Comparison of ENCODE assay signal across 19 cellular contexts in the genomic region with DNA sequence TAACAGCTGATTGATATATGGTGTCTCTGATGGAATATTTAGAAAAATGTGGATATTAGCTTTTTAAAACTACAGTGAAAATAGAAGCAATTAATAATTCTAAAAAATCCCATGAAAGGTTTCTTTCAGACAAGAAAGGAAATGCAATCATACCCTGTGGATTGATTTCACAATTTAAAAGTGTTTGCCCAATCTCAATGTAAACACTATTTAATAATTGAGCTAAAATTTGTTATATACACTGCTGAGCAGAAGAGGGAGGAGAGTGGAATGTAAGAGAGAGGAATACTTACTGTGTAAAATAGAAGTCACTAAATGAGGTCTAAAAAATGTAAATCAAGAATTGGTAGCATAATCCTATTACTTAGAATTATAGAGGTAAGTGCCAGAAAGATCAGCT.
"Had no signal": no experiment of that assay in that cellular context is flagged by ENCODE, and none has a peak within 500 bp of the region (broad histone marks: within the 10 kb centered on the region; RNA-seq: fewer than 3 reads in every experiment).

No MANE protein-coding gene starts in this region.

- H3K36me3 ChIP-seq: right atrium auricular region, stomach, thoracic aorta had no signal

- H3K27ac Mint-ChIP-seq: natural killer cell had no signal

- DNase-seq: cortex of kidney; dorsolateral prefrontal cortex; effector CD8-positive, alpha-beta T cell; foreskin melanocyte; head of caudate nucleus; left colon; mucosa of descending colon; natural killer cell; posterior cingulate gyrus; small intestine; stimulated activated CD4-positive, alpha-beta T cell treated with anti-CD3 and anti-CD28 coated beads, Interleukin-12 subunit alpha, Interleukin-12 subunit beta, amount 100 ng/mL, for 4 hours; stimulated activated naive CD4-positive, alpha-beta T cell; stomach; substantia nigra; trophoblast cell had no signal

- H3K79me2 ChIP-seq: hepatocyte had no signal

- H3K4me2 ChIP-seq: hepatocyte had no signal

- H3K27ac ChIP-seq: dorsolateral prefrontal cortex, hepatocyte, right atrium auricular region, stomach, thoracic aorta had no signal

- H3K36me3 Mint-ChIP-seq: natural killer cell had no signal

- H3K4me3 Mint-ChIP-seq: natural killer cell, neural crest cell had no signal

- H2AFZ ChIP-seq: hepatocyte had no signal

- H3K4me3 ChIP-seq: dorsolateral prefrontal cortex, hepatocyte, mucosa of descending colon, right atrium auricular region, stomach, thoracic aorta had no signal

- ATAC-seq: left colon, mucosa of descending colon, natural killer cell had no signal

- H3K9me3 ChIP-seq: mucosa of descending colon, right atrium auricular region, stomach, thoracic aorta had no signal

- H3K4me1 Mint-ChIP-seq: natural killer cell had no signal

- H3K9me3 Mint-ChIP-seq: natural killer cell, neural crest cell had no signal

- H3K27me3 ChIP-seq: dorsolateral prefrontal cortex, hepatocyte, right atrium auricular region, stomach had no signal
